Comparison of ENCODE assay signal across 8 cellular contexts in the genomic region with DNA sequence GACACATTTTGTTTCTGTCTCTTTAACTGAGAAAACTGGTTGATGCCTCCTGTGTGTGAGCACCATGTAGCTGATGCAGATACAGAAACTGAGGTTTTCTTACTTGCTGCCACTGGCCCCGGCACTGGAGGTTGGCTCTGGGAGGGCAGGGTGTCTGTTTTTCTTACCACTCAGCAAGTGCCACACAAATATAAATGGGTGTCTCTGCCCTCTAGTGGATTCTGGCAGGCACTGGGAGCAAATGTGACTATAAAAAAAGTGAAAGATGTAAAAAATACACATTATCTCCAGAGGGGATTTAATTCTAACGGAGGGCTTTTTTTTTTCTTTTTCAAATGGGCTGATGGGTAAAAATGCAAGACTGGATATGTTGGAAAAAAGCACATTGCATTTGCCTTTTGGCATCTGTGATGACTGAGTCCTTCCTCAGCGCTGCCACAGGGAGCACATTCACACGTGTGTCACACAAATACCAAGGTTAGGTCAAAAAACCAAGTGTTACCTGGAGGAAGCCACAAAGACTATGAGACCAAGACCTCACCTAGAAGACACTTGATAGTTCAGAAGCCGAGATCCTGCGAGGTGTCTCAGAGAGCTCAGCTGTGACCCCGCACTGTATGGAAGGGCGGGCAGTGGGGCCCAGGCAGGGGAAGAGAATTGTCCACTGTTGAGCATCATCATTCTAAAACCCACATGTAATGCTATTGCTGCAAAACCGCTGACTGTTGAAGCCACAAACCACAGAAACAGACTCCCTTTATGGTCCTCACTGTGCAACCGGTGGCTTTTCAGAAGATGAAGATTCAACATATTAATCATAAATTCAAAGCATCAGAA. TPM values are rescaled to one million over a fixed set of nuclear protein-coding genes. Genes with fewer than 3 reads are reported as not detected.
DNase-seq lines count a peak whose midpoint lies in the region; ATAC-seq and TF ChIP-seq lines count a peak whose summit lies in the region.

No MANE protein-coding gene starts in this region.

- H3K79me2 ChIP-seq in OCI-LY7 (ENCODE audit: insufficient read depth, low read depth, low read length) = no peaks in the 10 kb centered on the region

- CTCF ChIA-PET in OCI-LY7 (lab: Charles Lee; ENCODE audit: unreplicated experiment) = no interaction called here

- H3K9me3 ChIP-seq in OCI-LY7 (ENCODE audit: low read length) (no peaks in the 10 kb centered on the region), psoas muscle (no peaks in the 10 kb centered on the region)

- no peak overlapping the region for H3K27ac ChIP-seq in OCI-LY7 (ENCODE audit: low read depth, low read length, poor library complexity, severe bottlenecking)
- H3K27ac ChIP-seq in psoas muscle = no peak overlapping the region

- POLR2A ChIA-PET in OCI-LY7 (lab: Charles Lee) = interaction anchor here (0.7 kb wide), 1 partner anchor 64 kb away, joined by 3 read pairs; no protein-coding TSS in a partner anchor

- H3K4me1 ChIP-seq in OCI-LY7 (ENCODE audit: insufficient read depth, low read length, poor library complexity, severe bottlenecking) = peaks cover 6% of the 10 kb centered on the region
- peaks cover 4% of the 10 kb centered on the region for H3K4me1 ChIP-seq in psoas muscle

- H3K27me3 ChIP-seq in psoas muscle (ENCODE audit: insufficient read depth in 3 of 3, low read length in 2 of 3) = no peaks in the 10 kb centered on the region

- 0 out of 2 replicates have a peak overlapping the region, but pooled peaks have one; percentile 26 for H3K4me2 ChIP-seq in OCI-LY7 (ENCODE audit: low read length)

- peak; percentile 47 for DNase-seq in DMS53 treated with DMSO at 0.1 percent for 48 hours (lab: John Stamatoyannopoulos, UW; ENCODE audit: unreplicated experiment)
- peak; percentile 79 for DNase-seq in OCI-LY7 (ENCODE audit: low spot score)
- DNase-seq in activated T-cell treated with anti-CD3 and anti-CD28 coated beads, Interleukin-2, amount 50 U/mL, for 48 hours = peak; percentile 68 to 71
- DNase-seq in foreskin melanocyte = peak; percentile 28
- DNase-seq in psoas muscle = no peak
- DNase-seq in ureter (ENCODE audit: low spot score) = no peak

- H3K36me3 ChIP-seq in OCI-LY7 (ENCODE audit: insufficient read depth, low read length) (peaks cover 3% of the 10 kb centered on the region; the same call in 1 of the 2 replicates), psoas muscle (ENCODE audit: insufficient read depth in 1 of 2, low read depth in 1 of 2) (peaks cover 0 to 4% of the 10 kb centered on the region in 2 donors)

- no TSS peak for BruUV-seq in OCI-LY7 (replicated peaks; lab: Mats Ljungman, UMichigan)

- no peaks in the 10 kb centered on the region for H4K20me1 ChIP-seq in OCI-LY7 (ENCODE audit: insufficient read depth, low read length)

- intact Hi-C loops in OCI-LY7 (cut with micrococcal nuclease; ENCODE audit: unreplicated experiment) = no loop called here
- intact Hi-C loops in psoas muscle (cut with DNase I) = no loop called here

- TF ChIP-seq CTCF in OCI-LY7 (conservative IDR thresholded peaks at IDR 0.05; ENCODE audit: low read length) (peak; percentile 90), psoas muscle (IDR thresholded peaks at IDR 0.05) (peak; percentile 58)

- H3K4me3 ChIP-seq in OCI-LY7 (ENCODE audit: low read depth, low read length, poor library complexity, severe bottlenecking) = no peak overlapping the region
- no peak overlapping the region for H3K4me3 ChIP-seq in psoas muscle

- 65 to 66% (median 65%) methylated on average over 8 to 10 of the region's 10 CpGs for WGBS in psoas muscle, 3 donors

- H2AFZ ChIP-seq in OCI-LY7 (ENCODE audit: low read length) = no peak overlapping the region

- H3K9me2 ChIP-seq in OCI-LY7 (ENCODE audit: insufficient read depth, low read length) = no peaks in the 10 kb centered on the region

- peak; percentile 93 for ATAC-seq in GM21381 (IDR thresholded peaks at IDR 0.05; ENCODE audit: unreplicated experiment)
- ATAC-seq in HG03565 (IDR thresholded peaks at IDR 0.05; ENCODE audit: unreplicated experiment) = peak; percentile 71
- peak in 2 of 4 donors; percentile 59 to 81 for ATAC-seq in psoas muscle

RNA-seq across cellular contexts. Expression of a gene that starts 18.9 kb away (rescaled TPM):
- 9.2 and 13.0 TPM in 2 replicates for total RNA-seq in OCI-LY7 (2014; rRNA removed; shearing (Covaris generic))
- total RNA-seq in OCI-LY7 (2022) = 6.4 and 7.5 TPM in 2 replicates
- total RNA-seq in psoas muscle = 1 to 10 TPM; 1.4 to 3.0 (median 1.9) TPM
- 1 to 10 TPM; 1.3 to 3.9 (median 3.2) TPM for polyA plus RNA-seq in psoas muscle
- 13.1 TPM for total RNA-seq in ureter

Comparison
In these comparisons a context has a peak if more than half of its experiments do, and no peak if none do; other contexts are left out.
1. DNase-seq: peak in DMS53 treated with DMSO at 0.1 percent for 48 hours (single experiment), OCI-LY7 (single experiment), activated T-cell treated with anti-CD3 and anti-CD28 coated beads, Interleukin-2, amount 50 U/mL, for 48 hours (2 of 2) and foreskin melanocyte (single experiment); none in psoas muscle (0 of 2) and ureter (single experiment).